22 cellular contexts compared by ENCODE assay signal in genomic region chr6:118912646-118913045, GRCh38.
DNase-seq lines count a peak whose midpoint lies in the region; ATAC-seq and FAIRE-seq lines count a peak whose summit lies in the region.
"Had no signal": no experiment of that assay in that cellular context is flagged by ENCODE, and none has a peak within 500 bp of the region (broad histone marks: within the 10 kb centered on the region; RNA-seq: fewer than 3 reads in every experiment).

No MANE protein-coding gene starts in this region.

- no peak for ATAC-seq in HG03196 (IDR thresholded peaks at IDR 0.05; ENCODE audit: unreplicated experiment)
- no peak for ATAC-seq in HG02970 (IDR thresholded peaks at IDR 0.05; ENCODE audit: low FRiP score, unreplicated experiment)
- ATAC-seq: psoas muscle had no signal

- DNase-seq in NCI-H2081 (lab: John Stamatoyannopoulos, UW) (peak; percentile 4 to 23), NCI-H2081 treated with DMSO at 0.1 percent for 48 hours (lab: John Stamatoyannopoulos, UW) (no peak), NCI-H1105 treated with DMSO at 0.1 percent for 48 hours (lab: John Stamatoyannopoulos, UW) (peak; percentile 84), NCI-H748 (lab: John Stamatoyannopoulos, UW; ENCODE audit: unreplicated experiment) (peak; percentile 75), medulla oblongata (ENCODE audit: extremely low spot score) (no peak)
- DNase-seq: 8988T; activated B cell treated with CpG ODN at 0.5 μM for 24 hours; activated CD8-positive, alpha-beta memory T cell treated with anti-CD3 and anti-CD28 coated beads for 24 hours; Calu3; GDM1; Kasumi-1; NCI-H1048; psoas muscle; SHP77; stimulated activated CD4-positive, alpha-beta T cell treated with anti-CD3 and anti-CD28 coated beads, Interleukin-4, amount 100 ng/mL, for 1 hour; stomach; T-helper 2 cell; upper lobe of left lung had no signal

- FAIRE-seq in islet of Langerhans (lab: Jason Lieb, UNC), result peak; percentile 77
- FAIRE-seq: HTR-8/SVneo had no signal

Comparison
In these comparisons a context has a peak if more than half of its experiments do, and no peak if none do; other contexts are left out.
1. DNase-seq: peak in NCI-H2081 (2 of 2), NCI-H1105 treated with DMSO at 0.1 percent for 48 hours (single experiment) and NCI-H748 (single experiment); none in NCI-H2081 treated with DMSO at 0.1 percent for 48 hours (single experiment) and medulla oblongata (single experiment).